36 cellular contexts compared by ENCODE assay signal in genomic region chr19:498977-499623, GRCh38. TPM values are rescaled to one million over a fixed set of nuclear protein-coding genes. Genes with fewer than 3 reads are reported as not detected.
A peak's percentile ranks its signal among the peaks of the same experiment; 100 is the strongest.
DNase-seq lines count a peak whose midpoint lies in the region; ATAC-seq, FAIRE-seq and TF ChIP-seq lines count a peak whose summit lies in the region.
"Had no signal": no experiment of that assay in that cellular context is flagged by ENCODE, and none has a peak within 500 bp of the region (broad histone marks: within the 10 kb centered on the region; RNA-seq: fewer than 3 reads in every experiment).

No MANE protein-coding gene starts in this region.

- no peak overlapping the region for H3K23ac ChIP-seq in mesenchymal stem cell (ENCODE audit: low read length in 2 of 2)

- no peak overlapping the region for H2AK5ac ChIP-seq in mesenchymal stem cell (ENCODE audit: low read length, severe bottlenecking)

- H2AFZ ChIP-seq in mesenchymal stem cell (ENCODE audit: low read depth, low read length) = peak overlapping the region; percentile 62

- H3K9me3 ChIP-seq in right cardiac atrium (ENCODE audit: control insufficient read depth, low read length) (no peaks in the 10 kb centered on the region), heart left ventricle (no peaks in the 10 kb centered on the region), mesenchymal stem cell (ENCODE audit: control insufficient read depth, low read length) (no peaks in the 10 kb centered on the region)
- H3K9me3 ChIP-seq: SJCRH30, upper lobe of right lung had no signal

- H3K4me3 ChIP-seq in right cardiac atrium (ENCODE audit: low read length) (no peak overlapping the region), heart left ventricle (no peak overlapping the region), bronchial epithelial cell (ENCODE audit: low read depth, low read length) (no peak overlapping the region), mesenchymal stem cell (ENCODE audit: insufficient read depth in 1 of 2, low read depth in 1 of 2, low read length in 2 of 2) (no peak overlapping the region)
- H3K4me3 ChIP-seq: cardiac muscle cell, coronary artery, SJCRH30, upper lobe of right lung had no signal

- H2BK15ac ChIP-seq in mesenchymal stem cell (ENCODE audit: low read depth, poor library complexity, severe bottlenecking) = no peak overlapping the region

- H3K9ac ChIP-seq in mesenchymal stem cell (ENCODE audit: low read length) = no peak overlapping the region

- H3K4me1 ChIP-seq in right cardiac atrium (ENCODE audit: control insufficient read depth, insufficient read depth, low read length) = no peaks in the 10 kb centered on the region
- H3K4me1 ChIP-seq in heart left ventricle = peaks cover 0 to 23% (median 5%) of the 10 kb centered on the region in 12 donors
- peaks cover 16% of the 10 kb centered on the region for H3K4me1 ChIP-seq in mesenchymal stem cell (ENCODE audit: control insufficient read depth, insufficient read depth, low read depth, low read length)
- H3K4me1 ChIP-seq: SJCRH30, upper lobe of right lung had no signal

- WGBS in right cardiac atrium = 75% methylated on average over 31 of the region's 31 CpGs
- 77 to 81% (median 79%) methylated on average over 31 of the region's 31 CpGs for WGBS in heart left ventricle, 4 donors
- WGBS in mesenchymal stem cell = 83% methylated on average over 31 of the region's 31 CpGs

- no peak overlapping the region for H3K4me2 ChIP-seq in mesenchymal stem cell (ENCODE audit: low read length, poor library complexity, severe bottlenecking)

- H3K18ac ChIP-seq in mesenchymal stem cell (ENCODE audit: low read depth in 1 of 2, low read length in 2 of 2) = no peak overlapping the region

- no peaks in the 10 kb centered on the region for H3K36me3 ChIP-seq in heart left ventricle
- H3K36me3 ChIP-seq in bronchial epithelial cell (ENCODE audit: control insufficient read depth, insufficient read depth, low read length) = no peaks in the 10 kb centered on the region
- peaks cover 0 to 3% of the 10 kb centered on the region in 2 experiments for H3K36me3 ChIP-seq in mesenchymal stem cell (ENCODE audit: control insufficient read depth in 1 of 2, insufficient read depth in 2 of 2, low read depth in 1 of 2, low read length in 2 of 2)
- H3K36me3 ChIP-seq: cardiac muscle cell, SJCRH30, upper lobe of right lung, WERI-Rb-1 had no signal

- no peak overlapping the region for H3K14ac ChIP-seq in mesenchymal stem cell (ENCODE audit: low read length in 2 of 2)

- no peaks in the 10 kb centered on the region for H3K79me1 ChIP-seq in mesenchymal stem cell (replicated peaks; ENCODE audit: low read length, poor library complexity, severe bottlenecking)

- no peaks in the 10 kb centered on the region for H3K27me3 ChIP-seq in right cardiac atrium (ENCODE audit: control insufficient read depth, insufficient read depth)
- H3K27me3 ChIP-seq in heart left ventricle = peaks cover 20 to 51% (median 33%) of the 10 kb centered on the region in 9 donors
- H3K27me3 ChIP-seq in bronchial epithelial cell (ENCODE audit: control insufficient read depth, insufficient read depth, low read length) = peaks cover 8% of the 10 kb centered on the region
- peaks cover 18 to 24% of the 10 kb centered on the region in 2 experiments for H3K27me3 ChIP-seq in mesenchymal stem cell (ENCODE audit: control insufficient read depth in 1 of 2, insufficient read depth in 1 of 2, low read length in 2 of 2)
- H3K27me3 ChIP-seq: SJCRH30 had no signal

- TF ChIP-seq CTCF in heart left ventricle (IDR thresholded peaks at IDR 0.05) (no peak), bronchial epithelial cell (IDR thresholded peaks at IDR 0.05; ENCODE audit: insufficient read depth, low read length, severe bottlenecking) (no peak)

- no peak for ATAC-seq in right cardiac atrium
- no peak for ATAC-seq in heart left ventricle
- ATAC-seq in GM19455 (IDR thresholded peaks at IDR 0.05; ENCODE audit: unreplicated experiment) = no peak
- ATAC-seq in GM21717 (IDR thresholded peaks at IDR 0.05; ENCODE audit: unreplicated experiment) = no peak
- no peak for ATAC-seq in GM21381 (IDR thresholded peaks at IDR 0.05; ENCODE audit: unreplicated experiment)
- ATAC-seq: CD8-positive, alpha-beta T cell; effector memory CD8-positive, alpha-beta T cell; left ventricle myocardium superior; upper lobe of right lung had no signal

- H4K91ac ChIP-seq in mesenchymal stem cell (ENCODE audit: low read length) = no peak overlapping the region

- no peak overlapping the region for H2BK5ac ChIP-seq in mesenchymal stem cell (ENCODE audit: low read depth, low read length, poor library complexity, severe bottlenecking)

- DNase-seq in right cardiac atrium (peak in 2 of 3 donors; percentile 25 to 43), heart left ventricle (no peak), bronchial epithelial cell (ENCODE audit: low read depth) (no peak), mesenchymal stem cell (no peak)
- DNase-seq in activated CD8-positive, alpha-beta memory T cell treated with anti-CD3 and anti-CD28 coated beads, Interleukin-2, amount 50 U/mL, for 4 hours = no peak
- DNase-seq: activated CD4-positive, alpha-beta T cell treated with anti-CD3 and anti-CD28 coated beads for 48 hours; activated gamma-delta T cell; activated naive CD8-positive, alpha-beta T cell treated with anti-CD3 and anti-CD28 coated beads for 36 hours; activated T-cell treated with anti-CD3 and anti-CD28 coated beads, Interleukin-2, amount 50 U/mL, for 24 hours; anterior cingulate cortex; effector memory CD8-positive, alpha-beta T cell; HCEC 1CT; kidney; left ventricle myocardium superior; NCI-H1092; NCI-H187; NCI-H2171 treated with DMSO at 0.1 percent for 48 hours; NCI-H510A; SJCRH30; stimulated activated naive B cell treated with anti-CD40 and anti-IgM and Interleukin-4, amounts not matched to agents 10 μg/mL and 1 μg/mL and 100 μg/mL, for 72 hours; T1000; upper lobe of right lung; WERI-Rb-1 had no signal

- peak; percentile 70 for FAIRE-seq in bronchial epithelial cell (lab: Jason Lieb, UNC)
- FAIRE-seq: GM18507, GM19239, kidney had no signal

- TF ChIP-seq POLR2A in heart left ventricle (IDR thresholded peaks at IDR 0.05) = no peak

- H3K27ac ChIP-seq in right cardiac atrium (ENCODE audit: low read length) (no peak overlapping the region), heart left ventricle (no peak overlapping the region), mesenchymal stem cell (ENCODE audit: low read length, poor library complexity, severe bottlenecking) (no peak overlapping the region)
- H3K27ac ChIP-seq: cardiac muscle cell, coronary artery, SJCRH30, upper lobe of right lung, WERI-Rb-1 had no signal

- no peak overlapping the region for H4K8ac ChIP-seq in mesenchymal stem cell (ENCODE audit: low read length)

- intact Hi-C loops in right cardiac atrium (cut with DNase I) = no loop called here
- intact Hi-C loops in heart left ventricle (cut with DNase I) = no loop called here

- H2BK12ac ChIP-seq in mesenchymal stem cell (ENCODE audit: low read length in 2 of 2) = peak overlapping the region in 1 of 2 experiments; percentile 1

- no peak overlapping the region for H3K4ac ChIP-seq in mesenchymal stem cell (ENCODE audit: low read depth in 1 of 2, low read length in 2 of 2)

- H2BK120ac ChIP-seq in mesenchymal stem cell (ENCODE audit: low read depth, low read length) = no peak overlapping the region

RNA-seq across cellular contexts. Expression of gene MADCAM1, which starts 2.8 kb away (rescaled TPM):
- under 1 TPM; 0.28 to 0.59 (median 0.36) TPM for total RNA-seq in right cardiac atrium
- 0.27 TPM for polyA plus RNA-seq in right cardiac atrium
- total RNA-seq in heart left ventricle = under 1 TPM in 8 of 9 donors, not detected in 1; 0.23 to 0.56 (median 0.36) TPM
- polyA plus RNA-seq in heart left ventricle = under 1 TPM; 0.04 to 0.61 TPM
- total RNA-seq in bronchial epithelial cell = not detected in 2 replicates
- polyA plus RNA-seq in mesenchymal stem cell (2013, experiment 1 of 2) = 0.29 TPM
- 0.23 TPM for polyA plus RNA-seq in mesenchymal stem cell (2013, experiment 2 of 2)

RNA-seq across cellular contexts. Expression of gene TPGS1, which starts 8.2 kb away (rescaled TPM):
- total RNA-seq in right cardiac atrium (10 to 100 TPM; 10.9 to 15.6 (median 14.7) TPM), heart left ventricle (10 to 100 TPM in 8 of 9 donors, 1 to 10 TPM in 1; 5.7 to 39.3 (median 11.3) TPM), bronchial epithelial cell (16.8 and 23.2 TPM in 2 replicates)
- polyA plus RNA-seq in right cardiac atrium (21.3 TPM), heart left ventricle (10 to 100 TPM; 18.3 to 18.6 TPM)
- polyA plus RNA-seq in mesenchymal stem cell (2013, experiment 1 of 2) = 10.3 TPM
- polyA plus RNA-seq in mesenchymal stem cell (2013, experiment 2 of 2) = 9.3 TPM

RNA-seq across cellular contexts. Expression of gene CDC34, which starts 32.5 kb away (rescaled TPM):
- total RNA-seq in right cardiac atrium (10 to 100 TPM; 66.8 to 78.4 (median 74.3) TPM), heart left ventricle (100 to 1,000 TPM in 3 of 9 donors, 10 to 100 TPM in 6; 61.9 to 200 (median 84.6) TPM), bronchial epithelial cell (143 and 169 TPM in 2 replicates)
- polyA plus RNA-seq in right cardiac atrium (95.8 TPM), heart left ventricle (100 to 1,000 TPM; 122 to 148 TPM)
- 82.8 TPM for polyA plus RNA-seq in mesenchymal stem cell (2013, experiment 1 of 2)
- polyA plus RNA-seq in mesenchymal stem cell (2013, experiment 2 of 2) = 82.0 TPM

RNA-seq across cellular contexts. Expression of gene SHC2, which starts 38.3 kb away (rescaled TPM):
- total RNA-seq in right cardiac atrium = 10 to 100 TPM; 14.3 to 20.0 (median 17.6) TPM
- 21.0 TPM for polyA plus RNA-seq in right cardiac atrium
- total RNA-seq in heart left ventricle = 10 to 100 TPM in 7 of 9 donors, 1 to 10 TPM in 2; 9.1 to 35.8 (median 14.6) TPM
- polyA plus RNA-seq in heart left ventricle = 10 to 100 TPM in 1 of 2 donors, 1 to 10 TPM in 1; 6.7 to 22.3 TPM
- under 0.01 and 0.51 TPM in 2 replicates for total RNA-seq in bronchial epithelial cell
- polyA plus RNA-seq in mesenchymal stem cell (2013, experiment 1 of 2) = 23.8 TPM
- polyA plus RNA-seq in mesenchymal stem cell (2013, experiment 2 of 2) = 24.7 TPM
- total RNA-seq: activated CD8-positive, alpha-beta memory T cell treated with anti-CD3 and anti-CD28 coated beads for 36 hours had no signal
- polyA plus RNA-seq: IgD-negative memory B cell had no signal

RNA-seq across cellular contexts. Expression of gene GZMM, which starts 44.8 kb away (rescaled TPM):
- total RNA-seq in right cardiac atrium (under 1 TPM in 2 of 4 donors, not detected in 2; 0.26 to 0.32 TPM), heart left ventricle (1 to 10 TPM in 2 of 9 donors, under 1 TPM in 2, not detected in 5; 0.40 to 3.0 (median 0.87) TPM), bronchial epithelial cell (not detected in 2 replicates)
- polyA plus RNA-seq in right cardiac atrium (0.43 TPM), heart left ventricle (under 1 TPM; 0.12 to 0.34 TPM)
- polyA plus RNA-seq in mesenchymal stem cell (2013, experiment 1 of 2) = not detected
- 0.07 TPM for polyA plus RNA-seq in mesenchymal stem cell (2013, experiment 2 of 2)
- total RNA-seq: A172, cardiac muscle cell, osteocyte, SJCRH30, skeletal muscle tissue had no signal

Comparison
In these comparisons a context has a peak if more than half of its experiments do, and no peak if none do; other contexts are left out.
1. DNase-seq: peak in right cardiac atrium (2 of 3); none in heart left ventricle (0 of 5), bronchial epithelial cell (single experiment), mesenchymal stem cell (single experiment) and activated CD8-positive, alpha-beta memory T cell treated with anti-CD3 and anti-CD28 coated beads, Interleukin-2, amount 50 U/mL, for 4 hours (single experiment).